In the genomic region with DNA sequence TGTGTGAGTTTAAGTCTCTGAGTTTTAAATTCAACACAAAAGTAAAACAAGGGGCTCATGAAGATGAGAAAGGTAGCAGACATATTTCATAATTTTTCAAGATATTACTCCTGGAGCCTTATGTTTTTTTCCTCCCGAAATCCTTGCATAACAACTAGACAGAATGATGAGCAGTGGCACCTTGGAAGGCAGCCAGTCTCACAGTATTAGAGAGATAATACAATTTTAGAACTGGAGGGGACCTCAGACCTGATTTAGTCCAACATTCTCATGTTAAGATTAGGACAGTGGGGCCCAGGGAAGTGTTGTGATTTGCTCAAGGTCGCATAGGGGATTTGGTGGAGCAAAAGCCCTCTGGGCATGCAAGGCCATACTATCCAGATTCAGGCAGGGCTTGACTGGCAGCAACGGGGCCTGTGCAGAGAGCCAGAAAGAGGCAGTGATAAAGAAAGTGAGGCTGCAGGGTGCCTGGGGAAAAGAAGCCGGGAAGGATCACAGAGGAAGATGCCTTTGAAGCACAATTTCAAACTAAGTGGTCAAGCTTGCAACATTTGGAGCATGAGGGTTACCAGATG, we compare ENCODE assay signal across 20 cellular contexts. TPM values are rescaled to one million over a fixed set of nuclear protein-coding genes. Genes with fewer than 3 reads are reported as not detected.
DNase-seq lines count a peak whose midpoint lies in the region; ATAC-seq and TF ChIP-seq lines count a peak whose summit lies in the region.
"Had no signal": no experiment of that assay in that cellular context is flagged by ENCODE, and none has a peak within 500 bp of the region (broad histone marks: within the 10 kb centered on the region; RNA-seq: fewer than 3 reads in every experiment).

No MANE protein-coding gene starts in this region.

- H3K36me3 ChIP-seq in right atrium auricular region = no peaks in the 10 kb centered on the region
- H3K36me3 ChIP-seq in testis (ENCODE audit: low read depth, missing control alignments) = no peaks in the 10 kb centered on the region
- H3K36me3 ChIP-seq: thyroid gland had no signal

- CTCF ChIA-PET in T-cell (lab: Charles Lee) = interaction anchor here in 1 of 2 donors (0.7 to 1.1 kb wide), 2 partner anchors 65 to 130 kb away, joined by 3 to 4 read pairs; no protein-coding TSS in a partner anchor

- TF ChIP-seq CTCF in right atrium auricular region (IDR thresholded peaks at IDR 0.05) (no peak), testis (IDR thresholded peaks at IDR 0.05) (no peak)

- H3K27me3 ChIP-seq in right atrium auricular region = no peaks in the 10 kb centered on the region
- H3K27me3 ChIP-seq in testis = no peaks in the 10 kb centered on the region
- H3K27me3 ChIP-seq: thyroid gland had no signal

- intact Hi-C loops in testis (cut with DNase I; ENCODE audit: low total_unique reads) = no loop called here

- H3K4me3 Mint-ChIP-seq in T-cell = no peak overlapping the region
- H3K4me3 Mint-ChIP-seq: activated naive CD4-positive, alpha-beta T cell treated with anti-CD3 and anti-CD28 coated beads for 36 hours; CD4-positive, alpha-beta T cell; stimulated activated naive CD8-positive, alpha-beta T cell treated with anti-CD3 and anti-CD28 coated beads, Interleukin-15, Interleukin-2, amounts not matched to agents 100 ng/mL and 50 ng/mL, for 24 hours had no signal

- TF ChIP-seq POLR2A in testis (IDR thresholded peaks at IDR 0.05) = no peak

- 38 to 71% methylated on average over 4 of the region's 4 CpGs for WGBS in testis, 2 donors

- peak; percentile 11 for DNase-seq in DMS 273 (lab: John Stamatoyannopoulos, UW; ENCODE audit: unreplicated experiment)
- no peak for DNase-seq in DMS 273 treated with DMSO at 0.1 percent for 48 hours (lab: John Stamatoyannopoulos, UW)
- peak; percentile 17 for DNase-seq in cerebellum (ENCODE audit: low spot score)
- no peak for DNase-seq in right atrium auricular region (ENCODE audit: low spot score)
- DNase-seq in testis = peak; percentile 57
- no peak for DNase-seq in HT-29 (ENCODE audit: low spot score)
- DNase-seq in T-cell = no peak
- no peak for DNase-seq in NCI-H748 treated with DMSO at 0.1 percent for 48 hours (lab: John Stamatoyannopoulos, UW)
- DNase-seq: activated CD4-positive, alpha-beta T cell treated with anti-CD3 and anti-CD28 coated beads for 48 hours; activated naive CD4-positive, alpha-beta T cell treated with anti-CD3 and anti-CD28 coated beads for 36 hours; CD4-positive, alpha-beta T cell; KBM-7; mesendoderm; NCI-H146; NCI-H2171; NCI-H510A treated with DMSO at 0.1 percent for 48 hours; thyroid gland had no signal

- H3K27ac ChIP-seq in right atrium auricular region = peak overlapping the region; percentile 1 to 70
- H3K27ac ChIP-seq in testis = no peak overlapping the region
- H3K27ac ChIP-seq: 22Rv1, SK-N-MC, thyroid gland had no signal

- H3K27me3 Mint-ChIP-seq in T-cell = peaks cover 0 to 3% of the 10 kb centered on the region in 2 donors
- H3K27me3 Mint-ChIP-seq: CD4-positive, alpha-beta T cell had no signal

- H3K9me3 ChIP-seq in right atrium auricular region (no peaks in the 10 kb centered on the region), testis (no peaks in the 10 kb centered on the region)
- H3K9me3 ChIP-seq: thyroid gland had no signal

- H3K9me3 Mint-ChIP-seq in T-cell = no peaks in the 10 kb centered on the region
- H3K9me3 Mint-ChIP-seq: activated naive CD4-positive, alpha-beta T cell treated with anti-CD3 and anti-CD28 coated beads for 36 hours; CD4-positive, alpha-beta T cell; stimulated activated naive CD8-positive, alpha-beta T cell treated with anti-CD3 and anti-CD28 coated beads, Interleukin-15, Interleukin-2, amounts not matched to agents 100 ng/mL and 50 ng/mL, for 24 hours had no signal

- POLR2A ChIA-PET in T-cell (lab: Charles Lee) = interaction anchor here in 1 of 2 donors (0.6 kb wide), 1 partner anchor 20 kb away, joined by 3 read pairs; no protein-coding TSS in a partner anchor

- H3K4me3 ChIP-seq in right atrium auricular region = no peak overlapping the region
- no peak overlapping the region for H3K4me3 ChIP-seq in testis
- H3K4me3 ChIP-seq: SK-N-MC, thyroid gland had no signal

- H3K4me1 Mint-ChIP-seq in T-cell = no peaks in the 10 kb centered on the region

- H3K4me1 ChIP-seq in right atrium auricular region = peaks cover 0 to 14% of the 10 kb centered on the region in 2 donors
- peaks cover 10% of the 10 kb centered on the region for H3K4me1 ChIP-seq in testis

- ATAC-seq in T-cell (replicated peaks in 1 of 4) = no peak

- H3K36me3 Mint-ChIP-seq in T-cell = no peaks in the 10 kb centered on the region

- no peak overlapping the region for H3K27ac Mint-ChIP-seq in T-cell
- H3K27ac Mint-ChIP-seq: activated naive CD4-positive, alpha-beta T cell treated with anti-CD3 and anti-CD28 coated beads for 36 hours; CD4-positive, alpha-beta T cell; stimulated activated naive CD8-positive, alpha-beta T cell treated with anti-CD3 and anti-CD28 coated beads, Interleukin-15, Interleukin-2, amounts not matched to agents 100 ng/mL and 50 ng/mL, for 24 hours had no signal

RNA-seq across cellular contexts. Expression of a gene that starts 31.4 kb away (rescaled TPM):
- total RNA-seq in cerebellum = 13.2 TPM
- 10 to 100 TPM; 10.6 to 23.3 TPM for total RNA-seq in right atrium auricular region
- 10 to 100 TPM; 34.5 to 38.3 TPM for total RNA-seq in testis
- 23.8 TPM for polyA plus RNA-seq in testis (ENCODE audit: insufficient read depth, low read depth, low replicate concordance)
- total RNA-seq in HT-29 (2014; rRNA removed; shearing (Covaris generic)) = 7.4 and 10.0 TPM in 2 replicates
- total RNA-seq in T-cell = 10 to 100 TPM; 14.9 to 19.2 (median 15.8) TPM

Comparison
In these comparisons a context has a peak if more than half of its experiments do, and no peak if none do; other contexts are left out.
1. DNase-seq: peak in DMS 273 (single experiment), cerebellum (single experiment) and testis (single experiment); none in DMS 273 treated with DMSO at 0.1 percent for 48 hours (single experiment), right atrium auricular region (single experiment), HT-29 (single experiment), T-cell (0 of 34) and NCI-H748 treated with DMSO at 0.1 percent for 48 hours (single experiment).
2. H3K27ac ChIP-seq: peak in right atrium auricular region (2 of 2); none in testis (0 of 2).